Comparison of ENCODE assay signal across 23 cellular contexts in genomic region chr10:98417481-98417959, GRCh38.
"Had no signal": no experiment of that assay in that cellular context is flagged by ENCODE, and none has a peak within 500 bp of the region (broad histone marks: within the 10 kb centered on the region; RNA-seq: fewer than 3 reads in every experiment).

No MANE protein-coding gene starts in this region.

- H3K4me3 Mint-ChIP-seq: activated B cell treated with CpG ODN at 0.5 μM for 24 hours; activated CD8-positive, alpha-beta T cell treated with anti-CD3 and anti-CD28 coated beads for 36 hours; activated naive CD4-positive, alpha-beta T cell treated with anti-CD3 and anti-CD28 coated beads, Interleukin-2, amount 50 U/mL, for 24 hours; activated T-cell treated with anti-CD3 and anti-CD28 coated beads, Interleukin-2, amount 50 U/mL, for 4 hours; nephron; T-helper 2 cell treated with Interferon-gamma antibody and Interleukin-4, amounts not matched to agents 5 μg/mL and 100 μg/mL, for 36 hours had no signal

- H3K27me3 Mint-ChIP-seq: activated B cell treated with CpG ODN at 0.5 μM for 24 hours; activated CD8-positive, alpha-beta T cell treated with anti-CD3 and anti-CD28 coated beads for 36 hours; activated naive CD4-positive, alpha-beta T cell treated with anti-CD3 and anti-CD28 coated beads, Interleukin-2, amount 50 U/mL, for 24 hours had no signal

- H3K27ac ChIP-seq: esophagus muscularis mucosa, foreskin keratinocyte, left ventricle myocardium inferior, pancreas, psoas muscle, tibial nerve had no signal

- H3K27me3 ChIP-seq: esophagus muscularis mucosa, foreskin keratinocyte, pancreas, tibial nerve had no signal

- H3K4me3 ChIP-seq: esophagus muscularis mucosa, left ventricle myocardium inferior, lung, mucosa of descending colon, pancreas, psoas muscle, tibial nerve had no signal

- H3K9me3 ChIP-seq: esophagus muscularis mucosa, left ventricle myocardium inferior, mucosa of descending colon, pancreas, psoas muscle, tibial nerve had no signal

- H3K9me3 Mint-ChIP-seq: activated B cell treated with CpG ODN at 0.5 μM for 24 hours; activated CD8-positive, alpha-beta T cell treated with anti-CD3 and anti-CD28 coated beads for 36 hours; activated naive CD4-positive, alpha-beta T cell treated with anti-CD3 and anti-CD28 coated beads, Interleukin-2, amount 50 U/mL, for 24 hours; activated T-cell treated with anti-CD3 and anti-CD28 coated beads, Interleukin-2, amount 50 U/mL, for 4 hours; activated T-helper 2 cell treated with anti-CD3 and anti-CD28 coated beads, Interferon-gamma antibody, Interleukin-2, Interleukin-4, amounts not matched to agents 10 μg/mL and 5 μg/mL and 100 μg/mL, durations not matched to agents 14 hours and 24 hours and 36 hours; nephron; T-helper 2 cell treated with Interferon-gamma antibody and Interleukin-4, amounts not matched to agents 5 μg/mL and 100 μg/mL, for 36 hours had no signal

- DNase-seq: activated B cell treated with CpG ODN at 0.5 μM for 24 hours; activated CD4-positive, alpha-beta T cell treated with anti-CD3 and anti-CD28 coated beads, Interleukin-2, amount 50 U/mL, for 1 hour; activated CD8-positive, alpha-beta T cell treated with anti-CD3 and anti-CD28 coated beads for 36 hours; activated T-cell treated with anti-CD3 and anti-CD28 coated beads, Interleukin-2, amount 50 U/mL, for 4 hours; anterior cingulate cortex; cortex of kidney; foreskin keratinocyte; left ventricle myocardium inferior; mesendoderm; psoas muscle; stimulated activated CD4-positive, alpha-beta T cell treated with anti-CD3 and anti-CD28 coated beads, Interleukin-15, amount 100 ng/mL, for 24 hours; stimulated activated CD4-positive, alpha-beta T cell treated with anti-CD3 and anti-CD28 coated beads, Interleukin-2, amount 100 ng/mL, for 24 hours; stimulated activated naive CD4-positive, alpha-beta T cell treated with Interleukin-2 at 50 U/mL for 16 hours; T-helper 1 cell had no signal

- ATAC-seq: activated CD8-positive, alpha-beta T cell treated with anti-CD3 and anti-CD28 coated beads for 36 hours; activated T-cell treated with anti-CD3 and anti-CD28 coated beads, Interleukin-2, amount 50 U/mL, for 4 hours; foreskin keratinocyte; mucosa of descending colon; pancreas; psoas muscle had no signal

- H3K27ac Mint-ChIP-seq: activated B cell treated with CpG ODN at 0.5 μM for 24 hours; activated CD8-positive, alpha-beta T cell treated with anti-CD3 and anti-CD28 coated beads for 36 hours; activated T-helper 2 cell treated with anti-CD3 and anti-CD28 coated beads, Interferon-gamma antibody, Interleukin-2, Interleukin-4, amounts not matched to agents 10 μg/mL and 5 μg/mL and 100 μg/mL, durations not matched to agents 14 hours and 24 hours and 36 hours; nephron had no signal

- H3K4me1 ChIP-seq: foreskin keratinocyte had no signal
